In the genomic region with DNA sequence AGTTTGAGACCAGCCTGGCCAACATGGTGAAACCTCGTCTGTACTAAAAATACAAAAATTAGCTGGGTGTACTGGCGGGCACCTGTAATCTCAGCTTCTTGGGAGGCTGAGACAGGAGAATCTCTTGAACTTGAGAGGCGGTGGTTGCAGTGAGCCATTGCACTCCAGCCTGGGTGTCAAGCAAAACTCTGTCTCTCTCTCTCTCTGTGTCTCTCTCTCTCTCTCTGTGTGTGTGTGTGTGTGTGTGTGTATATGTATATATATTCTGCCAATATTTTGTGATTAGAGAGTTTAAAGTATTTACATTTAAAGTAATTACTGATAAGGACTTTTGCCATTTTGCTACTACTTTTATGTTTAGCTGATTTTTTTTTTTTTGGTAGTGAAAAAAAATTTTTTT, we compare ENCODE assay signal across 1 cellular context.
TF ChIP-seq lines count a peak whose summit lies in the region.

No MANE protein-coding gene starts in this region.

TF ChIP-seq in GM23338, 12 proteins besides CTCF, POLR2A, EP300 and RAD21 (continued from another document):
- TF ChIP-seq ZNF331 (CRISPR knock-in tag; IDR thresholded peaks at IDR 0.05; ENCODE audit: low read depth) = no peak
- TF ChIP-seq, protein P1, sequence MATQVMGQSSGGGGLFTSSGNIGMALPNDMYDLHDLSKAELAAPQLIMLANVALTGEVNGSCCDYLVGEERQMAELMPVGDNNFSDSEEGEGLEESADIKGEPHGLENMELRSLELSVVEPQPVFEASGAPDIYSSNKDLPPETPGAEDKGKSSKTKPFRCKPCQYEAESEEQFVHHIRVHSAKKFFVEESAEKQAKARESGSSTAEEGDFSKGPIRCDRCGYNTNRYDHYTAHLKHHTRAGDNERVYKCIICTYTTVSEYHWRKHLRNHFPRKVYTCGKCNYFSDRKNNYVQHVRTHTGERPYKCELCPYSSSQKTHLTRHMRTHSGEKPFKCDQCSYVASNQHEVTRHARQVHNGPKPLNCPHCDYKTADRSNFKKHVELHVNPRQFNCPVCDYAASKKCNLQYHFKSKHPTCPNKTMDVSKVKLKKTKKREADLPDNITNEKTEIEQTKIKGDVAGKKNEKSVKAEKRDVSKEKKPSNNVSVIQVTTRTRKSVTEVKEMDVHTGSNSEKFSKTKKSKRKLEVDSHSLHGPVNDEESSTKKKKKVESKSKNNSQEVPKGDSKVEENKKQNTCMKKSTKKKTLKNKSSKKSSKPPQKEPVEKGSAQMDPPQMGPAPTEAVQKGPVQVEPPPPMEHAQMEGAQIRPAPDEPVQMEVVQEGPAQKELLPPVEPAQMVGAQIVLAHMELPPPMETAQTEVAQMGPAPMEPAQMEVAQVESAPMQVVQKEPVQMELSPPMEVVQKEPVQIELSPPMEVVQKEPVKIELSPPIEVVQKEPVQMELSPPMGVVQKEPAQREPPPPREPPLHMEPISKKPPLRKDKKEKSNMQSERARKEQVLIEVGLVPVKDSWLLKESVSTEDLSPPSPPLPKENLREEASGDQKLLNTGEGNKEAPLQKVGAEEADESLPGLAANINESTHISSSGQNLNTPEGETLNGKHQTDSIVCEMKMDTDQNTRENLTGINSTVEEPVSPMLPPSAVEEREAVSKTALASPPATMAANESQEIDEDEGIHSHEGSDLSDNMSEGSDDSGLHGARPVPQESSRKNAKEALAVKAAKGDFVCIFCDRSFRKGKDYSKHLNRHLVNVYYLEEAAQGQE (IDR thresholded peaks at IDR 0.05; ENCODE audit: unreplicated experiment) = no peak
- TF ChIP-seq POLR2AphosphoS5 (IDR thresholded peaks at IDR 0.05; ENCODE audit: low read depth) = no peak
- no peak for TF ChIP-seq EZH2phosphoT487 (IDR thresholded peaks at IDR 0.05; ENCODE audit: unreplicated experiment)
- TF ChIP-seq ZNF114 (CRISPR knock-in tag; IDR thresholded peaks at IDR 0.05) = no peak
- TF ChIP-seq, protein P2, sequence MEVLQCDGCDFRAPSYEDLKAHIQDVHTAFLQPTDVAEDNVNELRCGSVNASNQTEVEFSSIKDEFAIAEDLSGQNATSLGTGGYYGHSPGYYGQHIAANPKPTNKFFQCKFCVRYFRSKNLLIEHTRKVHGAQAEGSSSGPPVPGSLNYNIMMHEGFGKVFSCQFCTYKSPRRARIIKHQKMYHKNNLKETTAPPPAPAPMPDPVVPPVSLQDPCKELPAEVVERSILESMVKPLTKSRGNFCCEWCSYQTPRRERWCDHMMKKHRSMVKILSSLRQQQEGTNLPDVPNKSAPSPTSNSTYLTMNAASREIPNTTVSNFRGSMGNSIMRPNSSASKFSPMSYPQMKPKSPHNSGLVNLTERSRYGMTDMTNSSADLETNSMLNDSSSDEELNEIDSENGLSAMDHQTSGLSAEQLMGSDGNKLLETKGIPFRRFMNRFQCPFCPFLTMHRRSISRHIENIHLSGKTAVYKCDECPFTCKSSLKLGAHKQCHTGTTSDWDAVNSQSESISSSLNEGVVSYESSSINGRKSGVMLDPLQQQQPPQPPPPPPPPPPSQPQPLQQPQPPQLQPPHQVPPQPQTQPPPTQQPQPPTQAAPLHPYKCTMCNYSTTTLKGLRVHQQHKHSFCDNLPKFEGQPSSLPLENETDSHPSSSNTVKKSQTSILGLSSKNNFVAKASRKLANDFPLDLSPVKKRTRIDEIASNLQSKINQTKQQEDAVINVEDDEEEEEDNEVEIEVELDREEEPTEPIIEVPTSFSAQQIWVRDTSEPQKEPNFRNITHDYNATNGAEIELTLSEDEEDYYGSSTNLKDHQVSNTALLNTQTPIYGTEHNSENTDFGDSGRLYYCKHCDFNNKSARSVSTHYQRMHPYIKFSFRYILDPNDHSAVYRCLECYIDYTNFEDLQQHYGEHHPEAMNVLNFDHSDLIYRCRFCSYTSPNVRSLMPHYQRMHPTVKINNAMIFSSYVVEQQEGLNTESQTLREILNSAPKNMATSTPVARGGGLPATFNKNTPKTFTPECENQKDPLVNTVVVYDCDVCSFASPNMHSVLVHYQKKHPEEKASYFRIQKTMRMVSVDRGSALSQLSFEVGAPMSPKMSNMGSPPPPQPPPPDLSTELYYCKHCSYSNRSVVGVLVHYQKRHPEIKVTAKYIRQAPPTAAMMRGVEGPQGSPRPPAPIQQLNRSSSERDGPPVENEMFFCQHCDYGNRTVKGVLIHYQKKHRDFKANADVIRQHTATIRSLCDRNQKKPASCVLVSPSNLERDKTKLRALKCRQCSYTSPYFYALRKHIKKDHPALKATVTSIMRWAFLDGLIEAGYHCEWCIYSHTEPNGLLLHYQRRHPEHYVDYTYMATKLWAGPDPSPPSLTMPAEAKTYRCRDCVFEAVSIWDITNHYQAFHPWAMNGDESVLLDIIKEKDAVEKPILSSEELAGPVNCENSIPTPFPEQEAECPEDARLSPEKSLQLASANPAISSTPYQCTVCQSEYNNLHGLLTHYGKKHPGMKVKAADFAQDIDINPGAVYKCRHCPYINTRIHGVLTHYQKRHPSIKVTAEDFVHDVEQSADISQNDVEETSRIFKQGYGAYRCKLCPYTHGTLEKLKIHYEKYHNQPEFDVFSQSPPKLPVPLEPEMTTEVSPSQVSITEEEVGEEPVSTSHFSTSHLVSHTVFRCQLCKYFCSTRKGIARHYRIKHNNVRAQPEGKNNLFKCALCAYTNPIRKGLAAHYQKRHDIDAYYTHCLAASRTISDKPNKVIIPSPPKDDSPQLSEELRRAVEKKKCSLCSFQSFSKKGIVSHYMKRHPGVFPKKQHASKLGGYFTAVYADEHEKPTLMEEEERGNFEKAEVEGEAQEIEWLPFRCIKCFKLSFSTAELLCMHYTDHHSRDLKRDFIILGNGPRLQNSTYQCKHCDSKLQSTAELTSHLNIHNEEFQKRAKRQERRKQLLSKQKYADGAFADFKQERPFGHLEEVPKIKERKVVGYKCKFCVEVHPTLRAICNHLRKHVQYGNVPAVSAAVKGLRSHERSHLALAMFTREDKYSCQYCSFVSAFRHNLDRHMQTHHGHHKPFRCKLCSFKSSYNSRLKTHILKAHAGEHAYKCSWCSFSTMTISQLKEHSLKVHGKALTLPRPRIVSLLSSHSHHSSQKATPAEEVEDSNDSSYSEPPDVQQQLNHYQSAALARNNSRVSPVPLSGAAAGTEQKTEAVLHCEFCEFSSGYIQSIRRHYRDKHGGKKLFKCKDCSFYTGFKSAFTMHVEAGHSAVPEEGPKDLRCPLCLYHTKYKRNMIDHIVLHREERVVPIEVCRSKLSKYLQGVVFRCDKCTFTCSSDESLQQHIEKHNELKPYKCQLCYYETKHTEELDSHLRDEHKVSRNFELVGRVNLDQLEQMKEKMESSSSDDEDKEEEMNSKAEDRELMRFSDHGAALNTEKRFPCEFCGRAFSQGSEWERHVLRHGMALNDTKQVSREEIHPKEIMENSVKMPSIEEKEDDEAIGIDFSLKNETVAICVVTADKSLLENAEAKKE (CRISPR knock-in tag; IDR thresholded peaks at IDR 0.05) = no peak
- TF ChIP-seq JUNB (IDR thresholded peaks at IDR 0.05; ENCODE audit: unreplicated experiment) = no peak
- TF ChIP-seq NANOG (IDR thresholded peaks at IDR 0.05; ENCODE audit: borderline replicate concordance) = no peak
- TF ChIP-seq EZH2 (IDR thresholded peaks at IDR 0.05; ENCODE audit: low read depth, unreplicated experiment) = no peak
